In genomic region chr10:74255800-74256422, GRCh38 we compare ENCODE assay signal across 12 cellular contexts.
DNase-seq lines count a peak whose midpoint lies in the region; TF ChIP-seq lines count a peak whose summit lies in the region.
"Had no signal": no experiment of that assay in that cellular context is flagged by ENCODE, and none has a peak within 500 bp of the region (broad histone marks: within the 10 kb centered on the region; RNA-seq: fewer than 3 reads in every experiment).

No MANE protein-coding gene starts in this region.

- no peaks in the 10 kb centered on the region for H3K27me3 Mint-ChIP-seq in H9 (ENCODE audit: low read depth)

- no peak overlapping the region for H2BK15ac ChIP-seq in H9 (ENCODE audit: low read depth, low read length)

- no peak overlapping the region for H3K4me3 Mint-ChIP-seq in H9

- no peaks in the 10 kb centered on the region for H3K79me1 ChIP-seq in H9 (ENCODE audit: insufficient read depth, low read depth, low read length, poor library complexity, severe bottlenecking)

- H3K27me3 ChIP-seq in H9 (ENCODE audit: insufficient read depth, low read length) (no peaks in the 10 kb centered on the region), endocrine pancreas (ENCODE audit: control insufficient read depth, insufficient read depth, low read length) (no peaks in the 10 kb centered on the region), smooth muscle cell (ENCODE audit: low read depth) (no peaks in the 10 kb centered on the region)
- H3K27me3 ChIP-seq: tibial artery had no signal

- H3F3A ChIP-seq in smooth muscle cell (ENCODE audit: low read depth): peaks cover 10% of the 10 kb centered on the region

- H3K4me3 ChIP-seq in endocrine pancreas (ENCODE audit: control insufficient read depth, insufficient read depth, low read length): peak overlapping the region; percentile 10
- no peak overlapping the region for H3K4me3 ChIP-seq in smooth muscle cell
- H3K4me3 ChIP-seq: tibial artery had no signal

- H4K5ac ChIP-seq in H9 (ENCODE audit: insufficient read length, low read depth, low read length): no peak overlapping the region

- no peak overlapping the region for H3T11ph ChIP-seq in H9 (ENCODE audit: low read length)

- DNase-seq in H9: no peak
- peak; percentile 72 for DNase-seq in NOMO-1 treated with DMSO at 0.1 percent for 48 hours (lab: John Stamatoyannopoulos, UW; ENCODE audit: unreplicated experiment)
- no peak for DNase-seq in smooth muscle cell (lab: John Stamatoyannopoulos, UW; ENCODE audit: unreplicated experiment)
- no peak for DNase-seq in stimulated activated CD4-positive, alpha-beta T cell treated with anti-CD3 and anti-CD28 coated beads, Interleukin-4, amount 100 ng/mL, for 1 hour
- no peak for DNase-seq in NCI-H2029 (lab: John Stamatoyannopoulos, UW)
- DNase-seq in stimulated activated CD4-positive, alpha-beta T cell treated with anti-CD3 and anti-CD28 coated beads, Interleukin-2, amount 100 ng/mL, for 48 hours: no peak
- no peak for DNase-seq in activated CD4-positive, alpha-beta T cell treated with anti-CD3 and anti-CD28 coated beads for 4 hours
- DNase-seq: activated T-cell treated with anti-CD3 and anti-CD28 coated beads for 4 hours, left colon, NCI-H510A, tibial artery had no signal

- H3K9ac ChIP-seq in H9 (ENCODE audit: extremely low read depth, insufficient read length, low read length) (no peak overlapping the region), endocrine pancreas (ENCODE audit: control insufficient read depth, insufficient read depth, low read length) (no peak overlapping the region), smooth muscle cell (ENCODE audit: low read depth) (no peak overlapping the region)

- peak overlapping the region in 2 of 3 experiments; percentile 0 to 91; a peak in 3 of 7 replicates for H3K27ac Mint-ChIP-seq in H9

- H2BK20ac ChIP-seq in H9 (ENCODE audit: low read depth, low read length, poor library complexity, severe bottlenecking): no peak overlapping the region

- no CpG with 5 or more reads among the region's 5 CpGs for WGBS in H9 (ENCODE audit: extremely low coverage, insufficient read length, low lambda C conversion rate)
- 29% methylated on average over 5 of the region's 5 CpGs for WGBS in smooth muscle cell (ENCODE audit: low lambda C conversion rate)

- no peak overlapping the region for H2AK5ac ChIP-seq in H9 (ENCODE audit: insufficient read length, low read length)

- H3K18ac ChIP-seq in H9 (ENCODE audit: insufficient read length, low read depth, low read length): no peak overlapping the region

- H2BK12ac ChIP-seq in H9 (ENCODE audit: insufficient read length, low read depth, low read length): no peak overlapping the region

- H4K91ac ChIP-seq in H9 (ENCODE audit: insufficient read length, low read depth, low read length): no peak overlapping the region

- TF ChIP-seq CTCF in H9 (conservative IDR thresholded peaks at IDR 0.05) (no peak), smooth muscle cell (IDR thresholded peaks at IDR 0.05; ENCODE audit: borderline replicate concordance, insufficient read depth, poor library complexity, severe bottlenecking) (no peak)

- H3K36me3 Mint-ChIP-seq in H9 (ENCODE audit: insufficient read depth in 1 of 3, low read depth in 3 of 3): 0 out of 7 replicates have a peak, but pooled peaks cover 0 to 4% (median 0%) of the 10 kb centered on the region in 3 experiments

- H2BK120ac ChIP-seq in H9 (ENCODE audit: low read depth, low read length, poor library complexity, severe bottlenecking): no peak overlapping the region

- H2AFZ ChIP-seq in H9 (ENCODE audit: low read length): no peak overlapping the region
- no peak overlapping the region for H2AFZ ChIP-seq in smooth muscle cell (ENCODE audit: low read depth)

- H3K9me3 ChIP-seq in H9 (ENCODE audit: control insufficient read depth, low read depth, low read length) (no peaks in the 10 kb centered on the region), endocrine pancreas (ENCODE audit: control insufficient read depth, low read length) (no peaks in the 10 kb centered on the region), smooth muscle cell (replicated peaks; ENCODE audit: low read depth) (no peaks in the 10 kb centered on the region)
- H3K9me3 ChIP-seq: tibial artery had no signal

- no peak overlapping the region for H3K56ac ChIP-seq in H9 (ENCODE audit: insufficient read length, low read depth, low read length)

- H3K27ac ChIP-seq in H9 (ENCODE audit: insufficient read length, low read depth, low read length) (no peak overlapping the region), smooth muscle cell (ENCODE audit: low read depth) (peak overlapping the region; percentile 43)
- H3K27ac ChIP-seq: tibial artery had no signal

- peaks cover 23 to 29% of the 10 kb centered on the region in 2 experiments for H3K4me1 Mint-ChIP-seq in H9

- no peak overlapping the region for H4K8ac ChIP-seq in H9 (replicated peaks; ENCODE audit: insufficient read length, low read depth, low read length)

- no peak overlapping the region for H2BK5ac ChIP-seq in H9 (ENCODE audit: insufficient read length, low read length)

- H3K4me2 ChIP-seq in H9 (ENCODE audit: insufficient read depth, insufficient read length, low read length): no peak overlapping the region
- peak overlapping the region; percentile 53 for H3K4me2 ChIP-seq in smooth muscle cell

- H3K79me2 ChIP-seq in H9 (ENCODE audit: insufficient read depth, low read length) (no peaks in the 10 kb centered on the region), smooth muscle cell (ENCODE audit: low read depth) (no peaks in the 10 kb centered on the region)

- H3K4ac ChIP-seq in H9 (ENCODE audit: low read depth, low read length): no peak overlapping the region

- H3K36me3 ChIP-seq in endocrine pancreas (ENCODE audit: control insufficient read depth, insufficient read depth, low read length) (no peaks in the 10 kb centered on the region), smooth muscle cell (ENCODE audit: low read depth) (no peaks in the 10 kb centered on the region)
- H3K36me3 ChIP-seq: tibial artery had no signal

- H3K9me3 Mint-ChIP-seq in H9: no peaks in the 10 kb centered on the region

- H3K23ac ChIP-seq in H9 (ENCODE audit: insufficient read length, low read depth, low read length): no peak overlapping the region

- H3K23me2 ChIP-seq in H9 (ENCODE audit: insufficient read length, low read depth, low read length, poor library complexity, severe bottlenecking): no peaks in the 10 kb centered on the region

- H4K20me1 ChIP-seq in H9 (ENCODE audit: control insufficient read depth, insufficient read depth, insufficient read length): no peaks in the 10 kb centered on the region
- no peaks in the 10 kb centered on the region for H4K20me1 ChIP-seq in smooth muscle cell (ENCODE audit: low read depth)

- H3K4me1 ChIP-seq in H9 (ENCODE audit: insufficient read depth, low read length) (peaks cover 7% of the 10 kb centered on the region; the same call in 1 of the 2 replicates), endocrine pancreas (ENCODE audit: control insufficient read depth, insufficient read depth, low read length) (peaks cover 16% of the 10 kb centered on the region), smooth muscle cell (ENCODE audit: low read depth) (peaks cover 22% of the 10 kb centered on the region)
- H3K4me1 ChIP-seq: tibial artery had no signal

- H3K14ac ChIP-seq in H9 (ENCODE audit: insufficient read depth, low read length): no peak overlapping the region
